21 cellular contexts compared by ENCODE assay signal in the genomic region with DNA sequence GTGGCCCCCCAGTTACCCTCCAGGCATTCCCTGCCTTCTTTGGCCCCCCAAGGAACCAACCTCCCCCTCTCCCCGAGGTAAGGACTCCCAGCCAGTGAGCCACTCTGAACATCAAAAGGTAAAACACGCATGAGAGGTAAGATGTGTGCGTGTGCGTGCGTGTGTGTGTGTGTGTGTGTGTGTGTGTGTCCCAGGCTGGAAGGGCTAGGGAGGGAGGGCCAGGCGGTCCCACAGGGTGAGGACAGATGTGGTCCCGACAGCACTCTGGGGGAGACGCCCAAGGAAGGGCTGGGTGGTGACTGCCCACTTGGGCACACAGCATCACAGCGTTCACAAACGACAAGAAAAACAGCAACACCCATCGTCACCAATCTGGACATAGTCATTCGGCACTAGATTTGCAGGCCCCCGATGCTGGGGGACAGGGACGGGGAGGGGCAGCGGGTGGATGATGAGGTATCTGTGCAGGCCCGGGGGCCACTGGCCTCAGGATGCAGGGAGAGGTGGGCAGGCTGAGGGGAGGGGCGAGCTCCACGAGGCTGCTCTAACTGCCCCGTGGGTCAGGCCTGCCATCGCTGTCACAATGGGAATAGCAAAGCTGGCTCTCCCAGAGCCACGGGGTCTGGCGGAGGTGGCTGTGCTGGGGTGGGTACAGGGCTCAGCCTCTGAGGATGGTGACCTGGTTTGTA. TPM values are rescaled to one million over a fixed set of nuclear protein-coding genes. Genes with fewer than 3 reads are reported as not detected.
DNase-seq lines count a peak whose midpoint lies in the region; TF ChIP-seq lines count a peak whose summit lies in the region.
"Had no signal": no experiment of that assay in that cellular context is flagged by ENCODE, and none has a peak within 500 bp of the region (broad histone marks: within the 10 kb centered on the region; RNA-seq: fewer than 3 reads in every experiment).

No MANE protein-coding gene starts in this region.

- TF ChIP-seq CTCF in CD14-positive monocyte (IDR thresholded peaks at IDR 0.05), result no peak
- no peak for TF ChIP-seq CTCF in glutamatergic neuron (IDR thresholded peaks at IDR 0.05; ENCODE audit: partially characterized antibody, unreplicated experiment)
- TF ChIP-seq CTCF in prostate gland (IDR thresholded peaks at IDR 0.05), result no peak
- TF ChIP-seq CTCF in vagina (IDR thresholded peaks at IDR 0.05), result no peak

- peaks cover 23% of the 10 kb centered on the region for H3K4me1 ChIP-seq in NT2/D1 (ENCODE audit: insufficient read depth, insufficient read length)
- peaks cover 13% of the 10 kb centered on the region for H3K4me1 ChIP-seq in prostate gland (replicated peaks)
- H3K4me1 ChIP-seq in vagina, result peaks cover 16% of the 10 kb centered on the region
- H3K4me1 ChIP-seq: uterus had no signal

- H3K27me3 ChIP-seq in NT2/D1 (ENCODE audit: insufficient read depth, insufficient read length), result no peaks in the 10 kb centered on the region
- no peaks in the 10 kb centered on the region for H3K27me3 ChIP-seq in prostate gland (replicated peaks; ENCODE audit: insufficient read depth)
- H3K27me3 ChIP-seq in vagina, result no peaks in the 10 kb centered on the region
- H3K27me3 ChIP-seq: ascending aorta, heart left ventricle, left lung, SJCRH30, uterus had no signal

- H3K9me3 ChIP-seq in NT2/D1 (ENCODE audit: insufficient read depth, low read length) (no peaks in the 10 kb centered on the region), prostate gland (no peaks in the 10 kb centered on the region), vagina (no peaks in the 10 kb centered on the region)
- H3K9me3 ChIP-seq: ascending aorta, heart left ventricle, left lung, SJCRH30, uterus had no signal

- no peak overlapping the region for H3K4me3 ChIP-seq in NT2/D1 (ENCODE audit: insufficient read length, low read depth)
- H3K4me3 ChIP-seq in prostate gland, result no peak overlapping the region
- H3K4me3 ChIP-seq in vagina, result no peak overlapping the region
- H3K4me3 ChIP-seq: ascending aorta, heart left ventricle, left lung, SJCRH30, uterus had no signal

- no peak for DNase-seq in CD14-positive monocyte (ENCODE audit: low spot score)
- DNase-seq in NT2/D1 (ENCODE audit: low read depth, low spot score), result no peak
- DNase-seq in glutamatergic neuron, result no peak
- no peak for DNase-seq in prostate gland (ENCODE audit: low spot score)
- no peak for DNase-seq in vagina (ENCODE audit: extremely low spot score in 2 of 2)
- DNase-seq in NCI-H1417 (lab: John Stamatoyannopoulos, UW), result no peak
- DNase-seq in GM19240 (ENCODE audit: insufficient read length, low spot score), result no peak
- no peak for DNase-seq in anterior cingulate cortex (lab: John Stamatoyannopoulos, UW)
- DNase-seq: activated CD4-positive, alpha-beta memory T cell treated with anti-CD3 and anti-CD28 coated beads, Interleukin-2, amount 10 ng/mL, durations not matched to agents 7 days and 5 days; activated naive CD4-positive, alpha-beta T cell; activated T-cell treated with anti-CD3 and anti-CD28 coated beads for 4 hours; left lung; NCI-H146; NCI-H82; PC-3; SJCRH30; stimulated activated CD4-positive, alpha-beta T cell treated with anti-CD3 and anti-CD28 coated beads, Interleukin-12 subunit alpha, Interleukin-12 subunit beta, amount 100 ng/mL, for 4 hours; uterus had no signal

- peaks cover 0 to 3% (median 0%) of the 10 kb centered on the region in 3 donors for H3K27me3 Mint-ChIP-seq in CD14-positive monocyte (ENCODE audit: low read depth in 3 of 3)
- H3K27me3 Mint-ChIP-seq in glutamatergic neuron (ENCODE audit: unreplicated experiment), result peaks cover 11% of the 10 kb centered on the region
- H3K27me3 Mint-ChIP-seq: activated CD4-positive, alpha-beta memory T cell treated with anti-CD3 and anti-CD28 coated beads, Interleukin-2, amount 10 ng/mL, durations not matched to agents 7 days and 5 days had no signal

- H3K27ac Mint-ChIP-seq in CD14-positive monocyte (peak overlapping the region in 5 of 7 donors; percentile 10 to 80 (median 63)), glutamatergic neuron (ENCODE audit: unreplicated experiment) (peak overlapping the region; percentile 75)
- H3K27ac Mint-ChIP-seq: activated CD4-positive, alpha-beta memory T cell treated with anti-CD3 and anti-CD28 coated beads, Interleukin-2, amount 10 ng/mL, durations not matched to agents 7 days and 5 days; T-helper 1 cell treated with Interleukin-12 subunit alpha and Interleukin-12 subunit beta and Interleukin-4 antibody, amounts not matched to agents 30 μg/mL and 1 μg/mL, for 36 hours had no signal

- H3K4me3 Mint-ChIP-seq in CD14-positive monocyte (no peak overlapping the region), glutamatergic neuron (ENCODE audit: unreplicated experiment) (peak overlapping the region; percentile 52)
- H3K4me3 Mint-ChIP-seq: activated CD4-positive, alpha-beta memory T cell treated with anti-CD3 and anti-CD28 coated beads, Interleukin-2, amount 10 ng/mL, durations not matched to agents 7 days and 5 days; T-helper 1 cell treated with Interleukin-12 subunit alpha and Interleukin-12 subunit beta and Interleukin-4 antibody, amounts not matched to agents 30 μg/mL and 1 μg/mL, for 36 hours had no signal

- H3K4me1 Mint-ChIP-seq in CD14-positive monocyte (peaks cover 11% of the 10 kb centered on the region), glutamatergic neuron (ENCODE audit: low read depth, unreplicated experiment) (peaks cover 36% of the 10 kb centered on the region)

- WGBS in prostate gland, result 62% methylated on average over 22 of the region's 22 CpGs

- H3K27ac ChIP-seq in prostate gland (peak overlapping the region; percentile 78 to 81), vagina (no peak overlapping the region)
- H3K27ac ChIP-seq: ascending aorta, left lung, SJCRH30 had no signal

- peak overlapping the region; percentile 32 for H3K9ac ChIP-seq in NT2/D1 (ENCODE audit: insufficient read length, low read depth)

- H3K9me3 Mint-ChIP-seq in CD14-positive monocyte, result no peaks in the 10 kb centered on the region
- peaks cover 14% of the 10 kb centered on the region for H3K9me3 Mint-ChIP-seq in glutamatergic neuron (ENCODE audit: unreplicated experiment)
- H3K9me3 Mint-ChIP-seq: activated CD4-positive, alpha-beta memory T cell treated with anti-CD3 and anti-CD28 coated beads, Interleukin-2, amount 10 ng/mL, durations not matched to agents 7 days and 5 days; T-helper 1 cell treated with Interleukin-12 subunit alpha and Interleukin-12 subunit beta and Interleukin-4 antibody, amounts not matched to agents 30 μg/mL and 1 μg/mL, for 36 hours had no signal

- H3K36me3 Mint-ChIP-seq in CD14-positive monocyte (peaks cover 49 to 82% of the 10 kb centered on the region in 2 donors), glutamatergic neuron (ENCODE audit: unreplicated experiment) (no peaks in the 10 kb centered on the region)

- peaks cover 42% of the 10 kb centered on the region for H3K36me3 ChIP-seq in NT2/D1 (ENCODE audit: insufficient read depth, insufficient read length, low read length)
- peaks cover 10 to 12% of the 10 kb centered on the region in 2 donors for H3K36me3 ChIP-seq in prostate gland
- H3K36me3 ChIP-seq in vagina, result peaks cover 0 to 30% of the 10 kb centered on the region in 2 donors
- H3K36me3 ChIP-seq: SJCRH30, uterus had no signal

- TF ChIP-seq POLR2A in prostate gland (IDR thresholded peaks at IDR 0.05) (no peak), vagina (IDR thresholded peaks at IDR 0.05) (no peak)

- intact Hi-C loops in CD14-positive monocyte (cut with micrococcal nuclease) (loop anchor here in 1 of 2 donors (10.0 kb wide), 1 partner anchor 290 kb away; no protein-coding TSS in a partner anchor), prostate gland (cut with DNase I) (no loop called here), vagina (cut with DNase I) (no loop called here)

RNA-seq across cellular contexts. Expression of a gene that starts 16.3 kb away (rescaled TPM):
- polyA plus RNA-seq in CD14-positive monocyte, result 1 to 10 TPM in 1 of 2 donors, under 1 TPM in 1; 0.28 to 1.3 TPM
- total RNA-seq in glutamatergic neuron (ENCODE audit: unreplicated experiment) (41.0 TPM), prostate gland (10 to 100 TPM; 14.8 to 32.0 TPM), vagina (28.5 TPM)

RNA-seq across cellular contexts. Expression of a gene that starts 47.3 kb away (rescaled TPM):
- polyA plus RNA-seq in CD14-positive monocyte, result 1 to 10 TPM; 3.0 to 3.5 TPM
- total RNA-seq in glutamatergic neuron (ENCODE audit: unreplicated experiment) (111 TPM), prostate gland (100 to 1,000 TPM; 118 to 172 TPM), vagina (60.2 TPM)

RNA-seq across cellular contexts. Expression of a gene that starts 48.3 kb away (rescaled TPM):
- 1 to 10 TPM; 8.1 to 9.3 TPM for polyA plus RNA-seq in CD14-positive monocyte
- total RNA-seq in glutamatergic neuron (ENCODE audit: unreplicated experiment) (25.6 TPM), prostate gland (10 to 100 TPM; 34.8 to 42.9 TPM), vagina (17.7 TPM)
